ENCODE assay signal across 12 cellular contexts in the genomic region with DNA sequence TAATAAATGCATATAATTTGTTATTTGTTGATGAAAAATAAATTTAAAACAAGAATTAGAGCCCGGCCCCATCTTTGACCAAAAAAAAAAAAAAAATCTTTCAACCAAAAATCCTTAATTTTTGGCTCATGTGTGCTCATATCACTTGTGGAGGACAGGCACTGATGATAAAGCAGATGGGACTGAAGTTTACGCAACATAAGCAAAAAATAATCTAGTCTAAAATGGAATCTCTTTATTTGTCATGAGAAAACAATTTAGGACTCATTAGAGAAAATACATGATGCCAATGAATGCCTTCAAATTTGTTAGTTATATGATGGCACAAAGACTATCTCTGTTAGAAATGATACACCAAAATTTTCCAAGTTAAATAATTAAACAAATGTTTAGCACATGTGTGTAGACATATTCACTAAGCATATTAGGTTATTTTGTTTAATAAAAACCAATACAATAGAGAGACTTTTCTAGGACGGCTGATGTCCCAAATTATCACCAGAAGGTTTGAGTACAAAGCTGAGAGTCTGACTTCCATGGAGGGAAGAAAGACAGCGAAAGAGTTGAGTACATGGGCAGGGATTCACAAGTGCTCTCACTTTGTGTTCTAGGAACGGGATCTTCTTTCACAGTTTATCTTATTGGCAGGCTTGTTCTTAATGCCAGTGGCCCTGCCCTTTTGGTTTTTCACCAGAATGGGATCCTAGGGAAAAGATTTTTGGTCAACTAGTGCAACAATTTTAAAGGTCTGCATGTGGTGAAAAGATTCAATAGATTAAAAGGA.
"Had no signal": no experiment of that assay in that cellular context is flagged by ENCODE, and none has a peak within 500 bp of the region (broad histone marks: within the 10 kb centered on the region; RNA-seq: fewer than 3 reads in every experiment).

No MANE protein-coding gene starts in this region.

- H3K27ac Mint-ChIP-seq: activated CD4-positive, alpha-beta T cell treated with anti-CD3 and anti-CD28 coated beads, Interleukin-2, amount 10 ng/mL, durations not matched to agents 7 days and 5 days; activated T-helper 17 cell treated with anti-CD3 and anti-CD28 coated beads, Interleukin-2, amount 50 U/mL, for 72 hours; T-helper 2 cell treated with Interferon-gamma antibody and Interleukin-4, amounts not matched to agents 5 μg/mL and 100 μg/mL, for 36 hours had no signal

- H3K4me1 Mint-ChIP-seq: activated CD4-positive, alpha-beta T cell treated with anti-CD3 and anti-CD28 coated beads, Interleukin-2, amount 10 ng/mL, durations not matched to agents 7 days and 5 days; activated T-helper 17 cell treated with anti-CD3 and anti-CD28 coated beads, Interleukin-2, amount 50 U/mL, for 72 hours had no signal

- ATAC-seq: activated T-helper 17 cell treated with anti-CD3 and anti-CD28 coated beads, Interleukin-2, amount 50 U/mL, for 72 hours had no signal

- DNase-seq: activated CD4-positive, alpha-beta T cell treated with anti-CD3 and anti-CD28 coated beads, Interleukin-2, amount 10 ng/mL, durations not matched to agents 7 days and 5 days; activated naive CD4-positive, alpha-beta T cell treated with Interleukin-2 at 50 U/mL for 16 hours; activated T-cell treated with anti-CD3 and anti-CD28 coated beads for 4 hours; anterior cingulate cortex; dorsolateral prefrontal cortex; erythroblast; glutamatergic neuron; stimulated activated CD4-positive, alpha-beta T cell treated with anti-CD3 and anti-CD28 coated beads, Interleukin-4, amount 100 ng/mL, for 24 hours; stimulated activated naive CD4-positive, alpha-beta T cell treated with Interleukin-2 at 50 U/mL for 16 hours had no signal

- H3K4me3 ChIP-seq: dorsolateral prefrontal cortex, skin epidermis had no signal

- H3K9me3 Mint-ChIP-seq: activated CD4-positive, alpha-beta T cell treated with anti-CD3 and anti-CD28 coated beads, Interleukin-2, amount 10 ng/mL, durations not matched to agents 7 days and 5 days; activated T-helper 17 cell treated with anti-CD3 and anti-CD28 coated beads, Interleukin-2, amount 50 U/mL, for 72 hours; T-helper 2 cell treated with Interferon-gamma antibody and Interleukin-4, amounts not matched to agents 5 μg/mL and 100 μg/mL, for 36 hours had no signal

- H3K27ac ChIP-seq: skin epidermis had no signal

- H3K4me3 Mint-ChIP-seq: activated CD4-positive, alpha-beta T cell treated with anti-CD3 and anti-CD28 coated beads, Interleukin-2, amount 10 ng/mL, durations not matched to agents 7 days and 5 days; activated T-helper 17 cell treated with anti-CD3 and anti-CD28 coated beads, Interleukin-2, amount 50 U/mL, for 72 hours; T-helper 2 cell treated with Interferon-gamma antibody and Interleukin-4, amounts not matched to agents 5 μg/mL and 100 μg/mL, for 36 hours had no signal

- H3K27me3 ChIP-seq: dorsolateral prefrontal cortex had no signal
